22 cellular contexts compared by ENCODE assay signal in the genomic region with DNA sequence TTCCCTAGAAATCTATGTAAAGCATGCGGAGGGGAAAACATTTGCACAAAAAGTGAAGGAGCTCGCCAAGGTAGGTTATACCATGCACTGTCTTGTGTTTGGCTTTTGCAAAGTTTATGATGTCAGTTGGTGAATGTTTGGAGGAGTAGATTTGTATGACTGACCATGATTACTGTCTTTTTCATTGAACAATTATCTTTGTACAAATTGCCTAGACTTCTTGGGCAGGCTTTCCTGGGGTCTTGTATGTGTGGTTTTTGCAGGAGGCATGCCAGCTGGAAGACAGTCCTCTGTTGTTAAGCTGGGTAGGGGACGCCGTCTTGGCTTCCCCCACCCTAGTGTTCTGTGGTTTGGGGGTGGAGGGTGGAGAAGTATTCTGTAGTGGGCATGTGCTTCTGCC.
A peak's percentile ranks its signal among the peaks of the same experiment; 100 is the strongest.
DNase-seq lines count a peak whose midpoint lies in the region; ATAC-seq and TF ChIP-seq lines count a peak whose summit lies in the region.
"Had no signal": no experiment of that assay in that cellular context is flagged by ENCODE, and none has a peak within 500 bp of the region (broad histone marks: within the 10 kb centered on the region; RNA-seq: fewer than 3 reads in every experiment).

No MANE protein-coding gene starts in this region.

- TF ChIP-seq CTCF in GM23338 (conservative IDR thresholded peaks at IDR 0.05; ENCODE audit: low read depth in 2 of 2) (no peak), ovary (IDR thresholded peaks at IDR 0.05) (no peak)

- H3K4me1 ChIP-seq in GM23338 (ENCODE audit: insufficient read depth) (peaks cover 56% of the 10 kb centered on the region), iPS-15b (ENCODE audit: control insufficient read depth, insufficient read depth, low read length) (peaks cover 15% of the 10 kb centered on the region), ovary (ENCODE audit: insufficient read depth) (peaks cover 12% of the 10 kb centered on the region)
- H3K4me1 ChIP-seq: prostate gland had no signal

- peak overlapping the region; percentile 77 for H3K4me3 Mint-ChIP-seq in GM23338
- H3K4me3 Mint-ChIP-seq: activated CD4-positive, alpha-beta T cell treated with anti-CD3 and anti-CD28 coated beads, Interleukin-2, amount 10 ng/mL, durations not matched to agents 24 days and 14 days; memory B cell had no signal

- H4K20me1 ChIP-seq in GM23338 (replicated peaks; ENCODE audit: insufficient read depth): no peaks in the 10 kb centered on the region

- DNase-seq in GM23338 (ENCODE audit: low spot score) (no peak), SK-N-MC (ENCODE audit: low read depth, low spot score) (no peak), ovary (no peak), epidermal melanocyte (ENCODE audit: insufficient read length, low spot score) (no peak), mucosa of gallbladder (ENCODE audit: low spot score) (no peak)
- no peak for DNase-seq in stimulated activated CD4-positive, alpha-beta T cell treated with anti-CD3 and anti-CD28 coated beads, Interleukin-2, amount 100 ng/mL, for 48 hours
- DNase-seq: activated CD4-positive, alpha-beta T cell treated with anti-CD3 and anti-CD28 coated beads, Interleukin-2, amount 10 ng/mL, durations not matched to agents 24 days and 14 days; DMS79; islet precursor cell; naive thymus-derived CD8-positive, alpha-beta T cell; NCI-H1105 treated with DMSO at 0.1 percent for 48 hours; NCI-H2081 treated with DMSO at 0.1 percent for 48 hours; NCI-H524 treated with DMSO at 0.1 percent for 48 hours; SHP77 treated with DMSO at 0.1 percent for 48 hours; stimulated activated CD4-positive, alpha-beta T cell treated with anti-CD3 and anti-CD28 coated beads, Interleukin-2, amount 100 ng/mL, for 24 hours; stimulated activated naive CD4-positive, alpha-beta T cell treated with Interleukin-2 at 50 U/mL for 16 hours; T-helper 1 cell; thyroid gland had no signal

- no peak for TF ChIP-seq EP300 in ovary (IDR thresholded peaks at IDR 0.05)

- H2AFZ ChIP-seq in GM23338: peak overlapping the region; percentile 52; the same call in 1 of the 2 replicates

- ATAC-seq in GM23338: peak; percentile 9; the same call in 1 of the 3 replicates
- ATAC-seq: activated naive CD4-positive, alpha-beta T cell treated with anti-CD3 and anti-CD28 coated beads, Interleukin-2, amount 50 U/mL, for 72 hours; naive thymus-derived CD8-positive, alpha-beta T cell had no signal

- 1 to 2% (median 1%) methylated on average over 4 of the region's 4 CpGs for WGBS in ovary, 3 donors

- intact Hi-C loops in ovary (cut with DNase I): no loop called here

- H3K27me3 ChIP-seq in GM23338 (ENCODE audit: insufficient read depth): peaks cover 63% of the 10 kb centered on the region
- H3K27me3 ChIP-seq in iPS-15b (ENCODE audit: control insufficient read depth, insufficient read depth, low read length): peaks cover 21% of the 10 kb centered on the region
- H3K27me3 ChIP-seq in ovary: no peaks in the 10 kb centered on the region
- H3K27me3 ChIP-seq: thyroid gland had no signal

- TF ChIP-seq POLR2A in ovary (IDR thresholded peaks at IDR 0.05): no peak

- H3K9me3 ChIP-seq in SK-N-MC (ENCODE audit: low read depth, low read length): no peaks in the 10 kb centered on the region
- no peaks in the 10 kb centered on the region for H3K9me3 ChIP-seq in iPS-15b (ENCODE audit: control insufficient read depth, insufficient read depth, low read length)
- no peaks in the 10 kb centered on the region for H3K9me3 ChIP-seq in ovary
- H3K9me3 ChIP-seq: prostate gland, thyroid gland had no signal

- H3K4me2 ChIP-seq in GM23338: peak overlapping the region; percentile 95

- no peaks in the 10 kb centered on the region for H3K9me3 Mint-ChIP-seq in GM23338
- H3K9me3 Mint-ChIP-seq: activated CD4-positive, alpha-beta T cell treated with anti-CD3 and anti-CD28 coated beads, Interleukin-2, amount 10 ng/mL, durations not matched to agents 24 days and 14 days; activated naive CD4-positive, alpha-beta T cell treated with anti-CD3 and anti-CD28 coated beads, Interleukin-2, amount 50 U/mL, for 72 hours; memory B cell; naive thymus-derived CD8-positive, alpha-beta T cell had no signal

- H3K79me2 ChIP-seq in GM23338 (replicated peaks; ENCODE audit: insufficient read depth): no peaks in the 10 kb centered on the region

- no peaks in the 10 kb centered on the region for H3K36me3 Mint-ChIP-seq in GM23338 (ENCODE audit: low read depth)
- H3K36me3 Mint-ChIP-seq: activated naive CD4-positive, alpha-beta T cell treated with anti-CD3 and anti-CD28 coated beads, Interleukin-2, amount 50 U/mL, for 72 hours; memory B cell; naive thymus-derived CD8-positive, alpha-beta T cell had no signal

- peaks cover 12% of the 10 kb centered on the region for H3K27me3 Mint-ChIP-seq in GM23338 (ENCODE audit: insufficient read depth, low read depth, poor library complexity)

- H3K4me3 ChIP-seq in GM23338: peak overlapping the region; percentile 55
- peak overlapping the region; percentile 65 for H3K4me3 ChIP-seq in SK-N-MC
- peak overlapping the region; percentile 20 for H3K4me3 ChIP-seq in iPS-15b (ENCODE audit: low read depth, low read length)
- no peak overlapping the region for H3K4me3 ChIP-seq in ovary
- H3K4me3 ChIP-seq: prostate gland, thyroid gland had no signal

- H3K27ac ChIP-seq in GM23338 (ENCODE audit: low read depth): no peak overlapping the region
- no peak overlapping the region for H3K27ac ChIP-seq in SK-N-MC
- H3K27ac ChIP-seq in ovary: peak overlapping the region; percentile 33 to 83
- H3K27ac ChIP-seq: prostate gland, thyroid gland had no signal

- no peak overlapping the region for H3K27ac Mint-ChIP-seq in GM23338
- H3K27ac Mint-ChIP-seq: activated CD4-positive, alpha-beta T cell treated with anti-CD3 and anti-CD28 coated beads, Interleukin-2, amount 10 ng/mL, durations not matched to agents 24 days and 14 days; activated naive CD4-positive, alpha-beta T cell treated with anti-CD3 and anti-CD28 coated beads, Interleukin-2, amount 50 U/mL, for 72 hours; memory B cell had no signal

- no peak overlapping the region for H3K9ac ChIP-seq in SK-N-MC (ENCODE audit: insufficient read length)
- H3K9ac ChIP-seq in iPS-15b (ENCODE audit: low read depth, low read length): no peak overlapping the region

- H3K9me2 ChIP-seq in GM23338 (ENCODE audit: insufficient read depth): peaks cover 13% of the 10 kb centered on the region; the same call in 1 of the 2 replicates

- peaks cover 64% of the 10 kb centered on the region for H3K4me1 Mint-ChIP-seq in GM23338

- no peaks in the 10 kb centered on the region for H3K36me3 ChIP-seq in GM23338 (ENCODE audit: insufficient read depth)
- no peaks in the 10 kb centered on the region for H3K36me3 ChIP-seq in SK-N-MC (ENCODE audit: insufficient read depth, low read length)
- no peaks in the 10 kb centered on the region for H3K36me3 ChIP-seq in iPS-15b (ENCODE audit: control insufficient read depth, insufficient read depth, low read length)
- no peaks in the 10 kb centered on the region for H3K36me3 ChIP-seq in ovary
- H3K36me3 ChIP-seq: prostate gland, thyroid gland had no signal

- H3F3A ChIP-seq in GM23338 (replicated peaks; ENCODE audit: low read depth): no peaks in the 10 kb centered on the region

Comparison
In these comparisons a context has a peak if more than half of its experiments do, and no peak if none do; other contexts are left out.
1. H3K27ac ChIP-seq: peak in ovary (2 of 2); none in GM23338 (single experiment) and SK-N-MC (single experiment).